ENCODE assay signal across 1 cellular context in the genomic region with DNA sequence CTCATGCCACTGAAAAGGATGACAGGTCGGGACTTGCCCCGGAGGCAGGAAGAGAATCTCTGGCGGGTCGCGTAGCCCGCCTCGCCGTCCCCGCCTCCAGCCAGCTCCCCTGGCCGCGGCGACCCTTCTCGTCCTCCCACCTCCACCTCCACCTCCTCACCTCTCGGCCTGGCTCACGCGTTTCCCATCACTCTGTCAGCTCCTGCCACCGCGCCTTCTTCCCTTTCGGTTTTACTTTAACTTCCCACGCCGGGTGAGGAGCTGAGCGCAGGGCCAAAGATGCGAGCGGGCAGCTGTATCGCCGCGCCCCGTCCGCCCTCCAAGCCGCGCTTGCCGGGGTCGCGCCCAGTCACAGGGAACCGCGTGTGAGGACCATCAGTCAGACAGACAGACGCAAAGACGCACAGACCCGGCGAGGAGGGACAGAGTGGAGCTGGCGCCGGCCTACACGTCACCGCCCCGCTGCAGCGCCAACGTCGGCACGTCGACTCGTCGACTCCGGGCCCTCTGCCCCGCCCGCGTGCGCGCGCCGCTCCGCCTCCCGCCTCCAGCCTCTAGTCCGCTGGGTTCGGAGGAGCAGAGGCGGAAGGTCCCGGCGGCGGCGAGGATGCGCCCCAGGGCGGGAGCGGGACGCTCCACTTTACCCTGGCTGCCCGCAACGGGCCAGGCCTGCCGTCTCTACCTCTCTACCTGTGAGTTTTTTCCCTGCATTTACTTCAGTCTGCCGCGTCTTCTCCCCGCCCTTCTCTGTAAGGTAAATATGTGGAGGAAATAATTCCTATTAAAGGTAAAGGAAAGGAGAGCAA.
TF ChIP-seq lines count a peak whose summit lies in the region.

A gene with protein sequence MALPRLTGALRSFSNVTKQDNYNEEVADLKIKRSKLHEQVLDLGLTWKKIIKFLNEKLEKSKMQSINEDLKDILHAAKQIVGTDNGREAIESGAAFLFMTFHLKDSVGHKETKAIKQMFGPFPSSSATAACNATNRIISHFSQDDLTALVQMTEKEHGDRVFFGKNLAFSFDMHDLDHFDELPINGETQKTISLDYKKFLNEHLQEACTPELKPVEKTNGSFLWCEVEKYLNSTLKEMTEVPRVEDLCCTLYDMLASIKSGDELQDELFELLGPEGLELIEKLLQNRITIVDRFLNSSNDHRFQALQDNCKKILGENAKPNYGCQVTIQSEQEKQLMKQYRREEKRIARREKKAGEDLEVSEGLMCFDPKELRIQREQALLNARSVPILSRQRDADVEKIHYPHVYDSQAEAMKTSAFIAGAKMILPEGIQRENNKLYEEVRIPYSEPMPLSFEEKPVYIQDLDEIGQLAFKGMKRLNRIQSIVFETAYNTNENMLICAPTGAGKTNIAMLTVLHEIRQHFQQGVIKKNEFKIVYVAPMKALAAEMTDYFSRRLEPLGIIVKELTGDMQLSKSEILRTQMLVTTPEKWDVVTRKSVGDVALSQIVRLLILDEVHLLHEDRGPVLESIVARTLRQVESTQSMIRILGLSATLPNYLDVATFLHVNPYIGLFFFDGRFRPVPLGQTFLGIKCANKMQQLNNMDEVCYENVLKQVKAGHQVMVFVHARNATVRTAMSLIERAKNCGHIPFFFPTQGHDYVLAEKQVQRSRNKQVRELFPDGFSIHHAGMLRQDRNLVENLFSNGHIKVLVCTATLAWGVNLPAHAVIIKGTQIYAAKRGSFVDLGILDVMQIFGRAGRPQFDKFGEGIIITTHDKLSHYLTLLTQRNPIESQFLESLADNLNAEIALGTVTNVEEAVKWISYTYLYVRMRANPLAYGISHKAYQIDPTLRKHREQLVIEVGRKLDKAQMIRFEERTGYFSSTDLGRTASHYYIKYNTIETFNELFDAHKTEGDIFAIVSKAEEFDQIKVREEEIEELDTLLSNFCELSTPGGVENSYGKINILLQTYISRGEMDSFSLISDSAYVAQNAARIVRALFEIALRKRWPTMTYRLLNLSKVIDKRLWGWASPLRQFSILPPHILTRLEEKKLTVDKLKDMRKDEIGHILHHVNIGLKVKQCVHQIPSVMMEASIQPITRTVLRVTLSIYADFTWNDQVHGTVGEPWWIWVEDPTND (N-terminal part only) (minus strand): TSS at position 429 of the 806 bp plus-strand sequence. CDS start 13,332 bp downstream, outside the sequence.

TF ChIP-seq in HepG2, 621 proteins besides CTCF, POLR2A, EP300 and RAD21 (continues in another document):
- peak; percentile 87; the same call in 1 of the 2 replicates for TF ChIP-seq ZNF616 (CRISPR knock-in tag; IDR thresholded peaks at IDR 0.05; ENCODE audit: low read depth)
- TF ChIP-seq, protein P1, sequence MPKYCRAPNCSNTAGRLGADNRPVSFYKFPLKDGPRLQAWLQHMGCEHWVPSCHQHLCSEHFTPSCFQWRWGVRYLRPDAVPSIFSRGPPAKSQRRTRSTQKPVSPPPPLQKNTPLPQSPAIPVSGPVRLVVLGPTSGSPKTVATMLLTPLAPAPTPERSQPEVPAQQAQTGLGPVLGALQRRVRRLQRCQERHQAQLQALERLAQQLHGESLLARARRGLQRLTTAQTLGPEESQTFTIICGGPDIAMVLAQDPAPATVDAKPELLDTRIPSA (CRISPR knock-in tag; IDR thresholded peaks at IDR 0.05; ENCODE audit: borderline replicate concordance), result peak; percentile 93
- peak; percentile 91 for TF ChIP-seq ZNF788 (CRISPR knock-in tag; IDR thresholded peaks at IDR 0.05; ENCODE audit: borderline replicate concordance)
- TF ChIP-seq, protein P2, sequence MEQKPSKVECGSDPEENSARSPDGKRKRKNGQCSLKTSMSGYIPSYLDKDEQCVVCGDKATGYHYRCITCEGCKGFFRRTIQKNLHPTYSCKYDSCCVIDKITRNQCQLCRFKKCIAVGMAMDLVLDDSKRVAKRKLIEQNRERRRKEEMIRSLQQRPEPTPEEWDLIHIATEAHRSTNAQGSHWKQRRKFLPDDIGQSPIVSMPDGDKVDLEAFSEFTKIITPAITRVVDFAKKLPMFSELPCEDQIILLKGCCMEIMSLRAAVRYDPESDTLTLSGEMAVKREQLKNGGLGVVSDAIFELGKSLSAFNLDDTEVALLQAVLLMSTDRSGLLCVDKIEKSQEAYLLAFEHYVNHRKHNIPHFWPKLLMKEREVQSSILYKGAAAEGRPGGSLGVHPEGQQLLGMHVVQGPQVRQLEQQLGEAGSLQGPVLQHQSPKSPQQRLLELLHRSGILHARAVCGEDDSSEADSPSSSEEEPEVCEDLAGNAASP (CRISPR knock-in tag; IDR thresholded peaks at IDR 0.05; ENCODE audit: borderline replicate concordance), result peak; percentile 69; the same call in 1 of the 2 replicates
- TF ChIP-seq, protein P3, sequence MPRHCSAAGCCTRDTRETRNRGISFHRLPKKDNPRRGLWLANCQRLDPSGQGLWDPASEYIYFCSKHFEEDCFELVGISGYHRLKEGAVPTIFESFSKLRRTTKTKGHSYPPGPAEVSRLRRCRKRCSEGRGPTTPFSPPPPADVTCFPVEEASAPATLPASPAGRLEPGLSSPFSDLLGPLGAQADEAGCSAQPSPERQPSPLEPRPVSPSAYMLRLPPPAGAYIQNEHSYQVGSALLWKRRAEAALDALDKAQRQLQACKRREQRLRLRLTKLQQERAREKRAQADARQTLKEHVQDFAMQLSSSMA (CRISPR knock-in tag; IDR thresholded peaks at IDR 0.05), result 0 out of 2 replicates have a peak, but pooled peaks have one; percentile 79
- TF ChIP-seq, protein P4, sequence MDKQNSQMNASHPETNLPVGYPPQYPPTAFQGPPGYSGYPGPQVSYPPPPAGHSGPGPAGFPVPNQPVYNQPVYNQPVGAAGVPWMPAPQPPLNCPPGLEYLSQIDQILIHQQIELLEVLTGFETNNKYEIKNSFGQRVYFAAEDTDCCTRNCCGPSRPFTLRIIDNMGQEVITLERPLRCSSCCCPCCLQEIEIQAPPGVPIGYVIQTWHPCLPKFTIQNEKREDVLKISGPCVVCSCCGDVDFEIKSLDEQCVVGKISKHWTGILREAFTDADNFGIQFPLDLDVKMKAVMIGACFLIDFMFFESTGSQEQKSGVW (CRISPR knock-in tag; IDR thresholded peaks at IDR 0.05; ENCODE audit: borderline replicate concordance), result 0 out of 2 replicates have a peak, but pooled peaks have one; percentile 85
- peak; percentile 92; the same call in 1 of the 2 replicates for TF ChIP-seq TP53 (CRISPR knock-in tag; conservative IDR thresholded peaks at IDR 0.05)
- TF ChIP-seq, protein P5, sequence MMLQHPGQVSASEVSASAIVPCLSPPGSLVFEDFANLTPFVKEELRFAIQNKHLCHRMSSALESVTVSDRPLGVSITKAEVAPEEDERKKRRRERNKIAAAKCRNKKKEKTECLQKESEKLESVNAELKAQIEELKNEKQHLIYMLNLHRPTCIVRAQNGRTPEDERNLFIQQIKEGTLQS (CRISPR knock-in tag; IDR thresholded peaks at IDR 0.05), result peak; percentile 55; the same call in 1 of the 2 replicates
- peak; percentile 91 for TF ChIP-seq ZNF441 (CRISPR knock-in tag; IDR thresholded peaks at IDR 0.05; ENCODE audit: borderline replicate concordance)
- no peak; the same call in 1 of the 2 replicates for TF ChIP-seq ZNF230 (CRISPR knock-in tag; IDR thresholded peaks at IDR 0.05)
- TF ChIP-seq, protein P6, sequence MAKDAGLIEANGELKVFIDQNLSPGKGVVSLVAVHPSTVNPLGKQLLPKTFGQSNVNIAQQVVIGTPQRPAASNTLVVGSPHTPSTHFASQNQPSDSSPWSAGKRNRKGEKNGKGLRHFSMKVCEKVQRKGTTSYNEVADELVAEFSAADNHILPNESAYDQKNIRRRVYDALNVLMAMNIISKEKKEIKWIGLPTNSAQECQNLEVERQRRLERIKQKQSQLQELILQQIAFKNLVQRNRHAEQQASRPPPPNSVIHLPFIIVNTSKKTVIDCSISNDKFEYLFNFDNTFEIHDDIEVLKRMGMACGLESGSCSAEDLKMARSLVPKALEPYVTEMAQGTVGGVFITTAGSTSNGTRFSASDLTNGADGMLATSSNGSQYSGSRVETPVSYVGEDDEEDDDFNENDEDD (CRISPR knock-in tag; IDR thresholded peaks at IDR 0.05; ENCODE audit: borderline replicate concordance), result peak; percentile 94
- TF ChIP-seq, protein P7, sequence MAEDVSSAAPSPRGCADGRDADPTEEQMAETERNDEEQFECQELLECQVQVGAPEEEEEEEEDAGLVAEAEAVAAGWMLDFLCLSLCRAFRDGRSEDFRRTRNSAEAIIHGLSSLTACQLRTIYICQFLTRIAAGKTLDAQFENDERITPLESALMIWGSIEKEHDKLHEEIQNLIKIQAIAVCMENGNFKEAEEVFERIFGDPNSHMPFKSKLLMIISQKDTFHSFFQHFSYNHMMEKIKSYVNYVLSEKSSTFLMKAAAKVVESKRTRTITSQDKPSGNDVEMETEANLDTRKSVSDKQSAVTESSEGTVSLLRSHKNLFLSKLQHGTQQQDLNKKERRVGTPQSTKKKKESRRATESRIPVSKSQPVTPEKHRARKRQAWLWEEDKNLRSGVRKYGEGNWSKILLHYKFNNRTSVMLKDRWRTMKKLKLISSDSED (CRISPR knock-in tag; IDR thresholded peaks at IDR 0.05), result peak; percentile 94
- TF ChIP-seq, protein P8, sequence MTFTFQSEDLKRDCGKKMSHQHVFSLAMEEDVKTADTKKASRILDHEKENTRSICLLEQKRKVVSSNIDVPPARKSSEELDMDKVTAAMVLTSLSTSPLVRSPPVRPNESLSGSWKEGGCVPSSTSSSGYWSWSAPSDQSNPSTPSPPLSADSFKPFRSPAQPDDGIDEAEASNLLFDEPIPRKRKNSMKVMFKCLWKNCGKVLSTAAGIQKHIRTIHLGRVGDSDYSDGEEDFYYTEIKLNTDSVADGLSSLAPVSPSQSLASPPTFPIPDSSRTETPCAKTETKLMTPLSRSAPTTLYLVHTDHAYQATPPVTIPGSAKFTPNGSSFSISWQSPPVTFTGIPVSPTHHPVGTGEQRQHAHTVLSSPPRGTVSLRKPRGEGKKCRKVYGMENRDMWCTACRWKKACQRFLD (CRISPR knock-in tag; IDR thresholded peaks at IDR 0.05; ENCODE audit: borderline replicate concordance), result peak; percentile 95
- TF ChIP-seq, protein P9, sequence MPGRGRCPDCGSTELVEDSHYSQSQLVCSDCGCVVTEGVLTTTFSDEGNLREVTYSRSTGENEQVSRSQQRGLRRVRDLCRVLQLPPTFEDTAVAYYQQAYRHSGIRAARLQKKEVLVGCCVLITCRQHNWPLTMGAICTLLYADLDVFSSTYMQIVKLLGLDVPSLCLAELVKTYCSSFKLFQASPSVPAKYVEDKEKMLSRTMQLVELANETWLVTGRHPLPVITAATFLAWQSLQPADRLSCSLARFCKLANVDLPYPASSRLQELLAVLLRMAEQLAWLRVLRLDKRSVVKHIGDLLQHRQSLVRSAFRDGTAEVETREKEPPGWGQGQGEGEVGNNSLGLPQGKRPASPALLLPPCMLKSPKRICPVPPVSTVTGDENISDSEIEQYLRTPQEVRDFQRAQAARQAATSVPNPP (CRISPR knock-in tag; IDR thresholded peaks at IDR 0.05), result peak; percentile 67; the same call in 1 of the 2 replicates
- peak; percentile 93 for TF ChIP-seq WIZ (CRISPR knock-in tag; IDR thresholded peaks at IDR 0.05)
- TF ChIP-seq, protein P10, sequence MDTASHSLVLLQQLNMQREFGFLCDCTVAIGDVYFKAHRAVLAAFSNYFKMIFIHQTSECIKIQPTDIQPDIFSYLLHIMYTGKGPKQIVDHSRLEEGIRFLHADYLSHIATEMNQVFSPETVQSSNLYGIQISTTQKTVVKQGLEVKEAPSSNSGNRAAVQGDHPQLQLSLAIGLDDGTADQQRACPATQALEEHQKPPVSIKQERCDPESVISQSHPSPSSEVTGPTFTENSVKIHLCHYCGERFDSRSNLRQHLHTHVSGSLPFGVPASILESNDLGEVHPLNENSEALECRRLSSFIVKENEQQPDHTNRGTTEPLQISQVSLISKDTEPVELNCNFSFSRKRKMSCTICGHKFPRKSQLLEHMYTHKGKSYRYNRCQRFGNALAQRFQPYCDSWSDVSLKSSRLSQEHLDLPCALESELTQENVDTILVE (CRISPR knock-in tag; IDR thresholded peaks at IDR 0.05), result peak; percentile 67; the same call in 1 of the 2 replicates
- TF ChIP-seq, protein P11, sequence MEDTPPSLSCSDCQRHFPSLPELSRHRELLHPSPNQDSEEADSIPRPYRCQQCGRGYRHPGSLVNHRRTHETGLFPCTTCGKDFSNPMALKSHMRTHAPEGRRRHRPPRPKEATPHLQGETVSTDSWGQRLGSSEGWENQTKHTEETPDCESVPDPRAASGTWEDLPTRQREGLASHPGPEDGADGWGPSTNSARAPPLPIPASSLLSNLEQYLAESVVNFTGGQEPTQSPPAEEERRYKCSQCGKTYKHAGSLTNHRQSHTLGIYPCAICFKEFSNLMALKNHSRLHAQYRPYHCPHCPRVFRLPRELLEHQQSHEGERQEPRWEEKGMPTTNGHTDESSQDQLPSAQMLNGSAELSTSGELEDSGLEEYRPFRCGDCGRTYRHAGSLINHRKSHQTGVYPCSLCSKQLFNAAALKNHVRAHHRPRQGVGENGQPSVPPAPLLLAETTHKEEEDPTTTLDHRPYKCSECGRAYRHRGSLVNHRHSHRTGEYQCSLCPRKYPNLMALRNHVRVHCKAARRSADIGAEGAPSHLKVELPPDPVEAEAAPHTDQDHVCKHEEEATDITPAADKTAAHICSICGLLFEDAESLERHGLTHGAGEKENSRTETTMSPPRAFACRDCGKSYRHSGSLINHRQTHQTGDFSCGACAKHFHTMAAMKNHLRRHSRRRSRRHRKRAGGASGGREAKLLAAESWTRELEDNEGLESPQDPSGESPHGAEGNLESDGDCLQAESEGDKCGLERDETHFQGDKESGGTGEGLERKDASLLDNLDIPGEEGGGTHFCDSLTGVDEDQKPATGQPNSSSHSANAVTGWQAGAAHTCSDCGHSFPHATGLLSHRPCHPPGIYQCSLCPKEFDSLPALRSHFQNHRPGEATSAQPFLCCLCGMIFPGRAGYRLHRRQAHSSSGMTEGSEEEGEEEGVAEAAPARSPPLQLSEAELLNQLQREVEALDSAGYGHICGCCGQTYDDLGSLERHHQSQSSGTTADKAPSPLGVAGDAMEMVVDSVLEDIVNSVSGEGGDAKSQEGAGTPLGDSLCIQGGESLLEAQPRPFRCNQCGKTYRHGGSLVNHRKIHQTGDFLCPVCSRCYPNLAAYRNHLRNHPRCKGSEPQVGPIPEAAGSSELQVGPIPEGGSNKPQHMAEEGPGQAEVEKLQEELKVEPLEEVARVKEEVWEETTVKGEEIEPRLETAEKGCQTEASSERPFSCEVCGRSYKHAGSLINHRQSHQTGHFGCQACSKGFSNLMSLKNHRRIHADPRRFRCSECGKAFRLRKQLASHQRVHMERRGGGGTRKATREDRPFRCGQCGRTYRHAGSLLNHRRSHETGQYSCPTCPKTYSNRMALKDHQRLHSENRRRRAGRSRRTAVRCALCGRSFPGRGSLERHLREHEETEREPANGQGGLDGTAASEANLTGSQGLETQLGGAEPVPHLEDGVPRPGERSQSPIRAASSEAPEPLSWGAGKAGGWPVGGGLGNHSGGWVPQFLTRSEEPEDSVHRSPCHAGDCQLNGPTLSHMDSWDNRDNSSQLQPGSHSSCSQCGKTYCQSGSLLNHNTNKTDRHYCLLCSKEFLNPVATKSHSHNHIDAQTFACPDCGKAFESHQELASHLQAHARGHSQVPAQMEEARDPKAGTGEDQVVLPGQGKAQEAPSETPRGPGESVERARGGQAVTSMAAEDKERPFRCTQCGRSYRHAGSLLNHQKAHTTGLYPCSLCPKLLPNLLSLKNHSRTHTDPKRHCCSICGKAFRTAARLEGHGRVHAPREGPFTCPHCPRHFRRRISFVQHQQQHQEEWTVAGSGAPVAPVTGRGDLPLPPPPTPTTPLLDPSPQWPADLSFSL (CRISPR knock-in tag; IDR thresholded peaks at IDR 0.05), result peak; percentile 54; the same call in 1 of the 2 replicates
- TF ChIP-seq SOX5 (CRISPR knock-in tag; IDR thresholded peaks at IDR 0.05; ENCODE audit: borderline replicate concordance), result peak; percentile 50; the same call in 1 of the 2 replicates
- no peak for TF ChIP-seq HOXA7 (CRISPR knock-in tag; IDR thresholded peaks at IDR 0.05)
- TF ChIP-seq SP4 (CRISPR knock-in tag; IDR thresholded peaks at IDR 0.05), result peak; percentile 82
- TF ChIP-seq AGO2 (optimal IDR thresholded peaks at IDR 0.05; ENCODE audit: low read depth, low read length), result peak; percentile 82
- peak; percentile 95 for TF ChIP-seq ZNF883 (CRISPR knock-in tag; IDR thresholded peaks at IDR 0.05; ENCODE audit: not compliant biosample characterization)
- TF ChIP-seq ZNF180 (CRISPR knock-in tag; IDR thresholded peaks at IDR 0.05; ENCODE audit: borderline replicate concordance, low read depth), result no peak
- peak; percentile 94; the same call in 1 of the 2 replicates for TF ChIP-seq KDM5B (CRISPR knock-in tag; IDR thresholded peaks at IDR 0.05; ENCODE audit: borderline replicate concordance)
- peak; percentile 99 for TF ChIP-seq ASH2L (IDR thresholded peaks at IDR 0.05; ENCODE audit: insufficient read length, low read depth, low read length)
- TF ChIP-seq SRF (IDR thresholded peaks at IDR 0.05; ENCODE audit: low read depth, low read length), result no peak
